ENCODE assay signal across 9 cellular contexts in the genomic region with DNA sequence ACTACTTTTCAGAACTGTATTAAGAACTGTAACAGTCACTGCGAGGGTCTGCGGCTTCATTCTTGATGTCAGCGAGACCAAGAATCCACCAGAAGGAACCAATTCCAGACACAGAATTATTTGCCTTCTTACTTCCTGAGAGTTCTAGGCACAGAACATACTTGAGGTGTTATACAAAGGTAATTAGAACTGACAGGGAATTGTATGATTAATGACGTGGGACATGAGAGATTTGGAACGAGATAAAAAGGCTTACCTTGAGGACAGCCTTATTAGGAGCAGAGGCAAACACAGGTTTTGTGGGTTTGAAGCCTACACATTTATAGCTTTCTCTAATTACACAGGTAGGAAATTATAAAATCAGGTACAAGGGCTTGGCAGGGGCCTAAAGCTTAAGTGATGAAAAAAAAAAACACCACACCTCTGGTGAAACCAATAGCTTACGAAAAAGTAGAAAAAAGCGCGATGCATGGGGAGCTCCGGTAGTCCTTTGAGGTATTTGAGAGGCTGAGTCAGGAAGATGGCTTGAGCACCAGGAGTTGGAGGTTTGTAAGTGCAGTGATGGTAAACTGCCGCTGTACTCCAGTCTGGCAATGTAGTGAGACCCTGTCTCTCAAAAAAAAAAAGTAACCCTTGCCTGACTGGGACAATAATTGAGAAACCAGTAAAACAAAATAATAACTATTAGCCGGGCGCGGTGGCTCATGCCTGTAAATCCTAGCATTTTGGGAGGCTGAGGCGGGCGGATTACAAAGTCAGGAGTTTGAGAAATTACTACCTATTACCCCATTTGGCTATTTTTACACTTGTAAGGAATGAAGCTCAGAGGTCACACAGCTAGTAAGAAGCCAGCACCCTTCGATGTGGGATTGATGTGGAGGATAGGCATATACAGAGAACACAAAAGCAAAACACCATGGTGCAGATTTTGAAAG. TPM values are rescaled to one million over a fixed set of nuclear protein-coding genes. Genes with fewer than 3 reads are reported as not detected.
DNase-seq lines count a peak whose midpoint lies in the region; ATAC-seq, FAIRE-seq and TF ChIP-seq lines count a peak whose summit lies in the region.
"Had no signal": no experiment of that assay in that cellular context is flagged by ENCODE, and none has a peak within 500 bp of the region (broad histone marks: within the 10 kb centered on the region; RNA-seq: fewer than 3 reads in every experiment).

No MANE protein-coding gene starts in this region.

- DNase-seq in adrenal gland (no peak), HepG2 (ENCODE audit: low spot score) (peak; percentile 46), tibial nerve (ENCODE audit: low spot score in 2 of 2) (no peak), GM12892 (ENCODE audit: insufficient read length) (no peak), ureter (ENCODE audit: low spot score) (no peak)

- 75 to 81% (median 79%) methylated on average over 16 of the region's 16 CpGs for WGBS in adrenal gland, 4 donors
- 17% methylated on average over 16 of the region's 16 CpGs for WGBS in HepG2 (ENCODE audit: low lambda C conversion rate)
- WGBS in tibial nerve, 2 donors = 69% methylated on average over 16 of the region's 16 CpGs

- H3K4me1 ChIP-seq in KMS-11 (ENCODE audit: low read depth, poor library complexity, severe bottlenecking) (no peaks in the 10 kb centered on the region), adrenal gland (replicated peaks in 1 of 2) (peaks cover 11 to 22% of the 10 kb centered on the region in 2 donors), HepG2 (ENCODE audit: insufficient read depth, low read length) (peaks cover 31% of the 10 kb centered on the region), tibial nerve (peaks cover 0 to 24% (median 17%) of the 10 kb centered on the region in 4 donors)

- H2AFZ ChIP-seq in KMS-11 (ENCODE audit: low read depth) (peak overlapping the region; percentile 49), HepG2 (ENCODE audit: low read length) (no peak overlapping the region)

- TF ChIP-seq RAD21 in HepG2 (CRISPR knock-in tag; IDR thresholded peaks at IDR 0.05) = no peak

- H3K27me3 ChIP-seq in KMS-11 (ENCODE audit: insufficient read depth, low read depth) (no peaks in the 10 kb centered on the region), adrenal gland (no peaks in the 10 kb centered on the region), HepG2 (ENCODE audit: control insufficient read depth in 1 of 2, insufficient read depth in 2 of 2, low read length in 2 of 2) (no peaks in the 10 kb centered on the region), tibial nerve (no peaks in the 10 kb centered on the region)

- CTCF ChIA-PET in HepG2 (lab: Yijun Ruan, JAX; ENCODE audit: low intra/inter-chr PET ratio, low total read pairs) = interaction anchor here (3.0 kb wide), 1 partner anchor 59 kb away, joined by 9 read pairs; no protein-coding TSS in a partner anchor

- ATAC-seq in HepG2 (peak; percentile 18; the same call in 2 of the 3 replicates), GM19023 (IDR thresholded peaks at IDR 0.05; ENCODE audit: unreplicated experiment) (no peak)

- TF ChIP-seq POLR2A in adrenal gland (IDR thresholded peaks at IDR 0.05) (no peak), HepG2 (IDR thresholded peaks at IDR 0.05; ENCODE audit: insufficient read depth in 1 of 2, low read depth in 2 of 2, low read length in 2 of 2) (0 out of 4 replicates have a peak, but pooled peaks of 1 of the 2 experiments have one; percentile 5), tibial nerve (IDR thresholded peaks at IDR 0.05) (no peak), GM12892 (IDR thresholded peaks at IDR 0.05; ENCODE audit: low read depth, low read length) (no peak)

- in situ Hi-C loops in HepG2 (cut with HindIII; ENCODE audit: extremely low pct_ligation_motif_present, low pct_unique_long_range_greater_than_20kb) = no loop called here

- H4K20me1 ChIP-seq in KMS-11 (ENCODE audit: insufficient read depth) (no peaks in the 10 kb centered on the region), HepG2 (ENCODE audit: insufficient read depth, low read length) (0 out of 2 replicates have a peak, but pooled peaks cover 3% of the 10 kb centered on the region)

- H3K4me3 ChIP-seq in KMS-11 (IDR thresholded peaks at IDR 0.05; ENCODE audit: insufficient read depth, low read depth, low read length) = no peak overlapping the region
- H3K4me3 ChIP-seq in adrenal gland = peak overlapping the region in 2 of 4 donors; percentile 57 to 67
- H3K4me3 ChIP-seq in HepG2 (replicated peaks in 1 of 3; ENCODE audit: insufficient read depth in 1 of 3, low read depth in 2 of 3, low read length in 3 of 3) = peak overlapping the region; percentile 63 to 76 (median 74)
- peak overlapping the region; percentile 45 to 73 (median 64) for H3K4me3 ChIP-seq in tibial nerve

- intact Hi-C loops in adrenal gland (cut with DNase I) (loop anchor here in 1 of 2 donors (10.0 kb wide), 1 partner anchor 63 kb away; no protein-coding TSS in a partner anchor), HepG2 (cut with micrococcal nuclease; ENCODE audit: unreplicated experiment) (loop anchor here (10.0 kb wide), 1 partner anchor 53 kb away; no protein-coding TSS in a partner anchor)

- no peaks in the 10 kb centered on the region for H3K9me3 ChIP-seq in adrenal gland (replicated peaks in 1 of 3)
- H3K9me3 ChIP-seq in HepG2 (ENCODE audit: low read length) = no peaks in the 10 kb centered on the region
- H3K9me3 ChIP-seq in tibial nerve = no peaks in the 10 kb centered on the region

- peak overlapping the region; percentile 88 for H3K27ac ChIP-seq in C4-2B
- no peak overlapping the region; the same call in 1 of the 2 replicates for H3K27ac ChIP-seq in KMS-11
- peak overlapping the region in 4 of 5 donors; percentile 88 to 95 (median 94) for H3K27ac ChIP-seq in adrenal gland
- peak overlapping the region; percentile 97 for H3K27ac ChIP-seq in HepG2 (ENCODE audit: extremely low read length, insufficient read depth, low read length)
- H3K27ac ChIP-seq in tibial nerve = peak overlapping the region; percentile 76 to 93 (median 86)

- no peak for TF ChIP-seq CTCF in C4-2B (conservative IDR thresholded peaks at IDR 0.05)
- TF ChIP-seq CTCF in KMS-11 (conservative IDR thresholded peaks at IDR 0.05; ENCODE audit: low read depth, low read length) = no peak
- TF ChIP-seq CTCF in adrenal gland (IDR thresholded peaks at IDR 0.05) = no peak
- TF ChIP-seq CTCF in HepG2 (CRISPR knock-in tag; IDR thresholded peaks at IDR 0.05) = no peak
- TF ChIP-seq CTCF in tibial nerve (IDR thresholded peaks at IDR 0.05) = no peak

- H3K9ac ChIP-seq in KMS-11 (peak overlapping the region; percentile 76; the same call in 1 of the 2 replicates), HepG2 (ENCODE audit: insufficient read depth, low read depth, low read length) (peak overlapping the region; percentile 92)

- FAIRE-seq in HepG2 (lab: Jason Lieb, UNC) (peak; percentile 51), GM12892 (lab: Jason Lieb, UNC) (no peak)

- no TSS peak for BruUV-seq in HepG2 (replicated peaks; lab: Mats Ljungman, UMichigan)

- H3K36me3 ChIP-seq in KMS-11 (ENCODE audit: insufficient read depth) = no peaks in the 10 kb centered on the region
- H3K36me3 ChIP-seq in adrenal gland (replicated peaks in 1 of 2) = no peaks in the 10 kb centered on the region
- peaks cover 0 to 2% of the 10 kb centered on the region in 2 experiments; a peak in 1 of 5 replicates for H3K36me3 ChIP-seq in HepG2 (replicated peaks in 1 of 2; ENCODE audit: control insufficient read depth in 1 of 2, insufficient read depth in 2 of 2, low read length in 2 of 2)
- H3K36me3 ChIP-seq in tibial nerve = no peaks in the 10 kb centered on the region

- POLR2A ChIA-PET in HepG2 (lab: Yijun Ruan, JAX) = interaction anchor here (0.6 to 6.4 kb wide), 22 partner anchors 10 to 510 kb away, joined by 3 to 108 read pairs (median 4); partner anchors contain the start of genes ACOT1, ACOT6, NUMB and PTGR2

- no peak for TF ChIP-seq EP300 in HepG2 (IDR thresholded peaks at IDR 0.05; ENCODE audit: low read depth in 2 of 2, low read length in 2 of 2)
- no peak for TF ChIP-seq EP300 in HepG2 (CRISPR knock-in tag; IDR thresholded peaks at IDR 0.05; ENCODE audit: borderline replicate concordance)
- no peak for TF ChIP-seq EP300 in tibial nerve (IDR thresholded peaks at IDR 0.05)

- no peaks in the 10 kb centered on the region for H3K79me2 ChIP-seq in KMS-11 (ENCODE audit: insufficient read depth, low read depth)
- H3K79me2 ChIP-seq in HepG2 (ENCODE audit: insufficient read depth, low read length) = peaks cover 27% of the 10 kb centered on the region

- H3K4me2 ChIP-seq in KMS-11 (peak overlapping the region; percentile 21; the same call in 1 of the 2 replicates), HepG2 (ENCODE audit: low read depth, low read length) (peak overlapping the region; percentile 86)

RNA-seq across cellular contexts. Expression of gene ACOT2, which starts 0.8 kb away (rescaled TPM):
- total RNA-seq in adrenal gland = 100 to 1,000 TPM in 2 of 8 donors, 10 to 100 TPM in 6; 48.5 to 310 (median 86.4) TPM
- polyA plus RNA-seq in adrenal gland = 10 to 100 TPM; 26.0 to 64.5 (median 45.5) TPM
- 110 and 124 TPM in 2 replicates for total RNA-seq in HepG2 (2016; rRNA removed; fragmentation: Illumina TruSeq; extraction: Trizol)
- 14.7 and 17.6 TPM in 2 replicates for total RNA-seq in HepG2 (2016; cell fraction: cytosol; rRNA removed; fragmentation: Illumina TruSeq; extraction: Trizol; ENCODE audit: low read depth)
- 109 and 116 TPM in 2 replicates for total RNA-seq in HepG2 (2016; cell fraction: insoluble cytoplasmic fraction; rRNA removed; fragmentation: Illumina TruSeq; extraction: Trizol)
- total RNA-seq in HepG2 (2016; cell fraction: membrane; rRNA removed; fragmentation: Illumina TruSeq; extraction: Trizol) = 22.3 and 24.6 TPM in 2 replicates
- 40.8 and 48.3 TPM in 2 replicates for total RNA-seq in HepG2 (2016; cell fraction: nucleus; rRNA removed; fragmentation: Illumina TruSeq; extraction: Trizol)
- polyA plus RNA-seq in HepG2 (2011; rRNA removed) = 60.0 and 71.6 TPM in 2 replicates
- polyA plus RNA-seq in HepG2 (2011; cell fraction: cytosol; rRNA removed) = 93.9 and 113 TPM in 2 replicates
- polyA plus RNA-seq in HepG2 (2011; cell fraction: nucleus; rRNA removed) = 64.7 and 68.1 TPM in 2 replicates
- 59.4 and 64.3 TPM in 2 replicates for polyA plus RNA-seq in HepG2 (2012)
- polyA plus RNA-seq in HepG2 (2016; cell fraction: cytosol; fragmentation: Illumina TruSeq; extraction: Trizol; ENCODE audit: low read depth) = 14.7 and 14.8 TPM in 2 replicates
- polyA plus RNA-seq in HepG2 (2016; cell fraction: insoluble cytoplasmic fraction; fragmentation: Illumina TruSeq; extraction: Trizol; ENCODE audit: low read depth) = 89.8 and 98.1 TPM in 2 replicates
- 16.3 and 17.4 TPM in 2 replicates for polyA plus RNA-seq in HepG2 (2016; cell fraction: membrane; fragmentation: Illumina TruSeq; extraction: Trizol; ENCODE audit: low read depth)
- polyA plus RNA-seq in HepG2 (2016; cell fraction: nucleus; fragmentation: Illumina TruSeq; extraction: Trizol; ENCODE audit: insufficient read depth, low read depth) = 58.3 and 63.3 TPM in 2 replicates
- polyA minus RNA-seq in HepG2 (2011; rRNA and poly(A)+ RNA removed; ENCODE audit: low replicate concordance) = 20.5 and 68.0 TPM in 2 replicates
- 34.6 and 41.1 TPM in 2 replicates for polyA minus RNA-seq in HepG2 (2011; cell fraction: cytosol; rRNA and poly(A)+ RNA removed)
- 26.5 and 28.0 TPM in 2 replicates for polyA minus RNA-seq in HepG2 (2011; cell fraction: nucleus; rRNA and poly(A)+ RNA removed)
- total RNA-seq in tibial nerve = 10 to 100 TPM; 25.9 to 95.0 (median 72.7) TPM
- polyA plus RNA-seq in GM12892 (2012; ENCODE audit: missing spikeins) = 20.4 TPM
- total RNA-seq in ureter = 23.7 TPM

RNA-seq across cellular contexts. Expression of gene HEATR4, which starts 9.5 kb away (rescaled TPM):
- total RNA-seq in adrenal gland = under 1 TPM in 6 of 8 donors, not detected in 2; under 0.01 to 0.80 (median 0.33) TPM
- 1 to 10 TPM in 1 of 3 donors, under 1 TPM in 2; 0.09 to 3.3 (median 0.81) TPM for polyA plus RNA-seq in adrenal gland
- 0.22 TPM in 1 of 2 replicates, not detected in the other for total RNA-seq in HepG2 (2016; rRNA removed; fragmentation: Illumina TruSeq; extraction: Trizol)
- 0.09 TPM in 1 of 2 replicates, not detected in the other for total RNA-seq in HepG2 (2016; cell fraction: cytosol; rRNA removed; fragmentation: Illumina TruSeq; extraction: Trizol; ENCODE audit: low read depth)
- 0.04 and 0.17 TPM in 2 replicates for total RNA-seq in HepG2 (2016; cell fraction: insoluble cytoplasmic fraction; rRNA removed; fragmentation: Illumina TruSeq; extraction: Trizol)
- 0.06 TPM in 1 of 2 replicates, not detected in the other for total RNA-seq in HepG2 (2016; cell fraction: membrane; rRNA removed; fragmentation: Illumina TruSeq; extraction: Trizol)
- total RNA-seq in HepG2 (2016; cell fraction: nucleus; rRNA removed; fragmentation: Illumina TruSeq; extraction: Trizol) = 0.40 TPM in 1 of 2 replicates, not detected in the other
- polyA plus RNA-seq in HepG2 (2011; rRNA removed) = 0.08 TPM in 1 of 2 replicates, not detected in the other
- 0.01 TPM in 2 replicates for polyA plus RNA-seq in HepG2 (2011; cell fraction: cytosol; rRNA removed)
- 0.14 and 0.17 TPM in 2 replicates for polyA plus RNA-seq in HepG2 (2011; cell fraction: nucleus; rRNA removed)
- 1.6 and 1.9 TPM in 2 replicates for polyA plus RNA-seq in HepG2 (2012)
- polyA plus RNA-seq in HepG2 (2016; cell fraction: cytosol; fragmentation: Illumina TruSeq; extraction: Trizol; ENCODE audit: low read depth) = not detected in 2 replicates
- not detected in 2 replicates for polyA plus RNA-seq in HepG2 (2016; cell fraction: insoluble cytoplasmic fraction; fragmentation: Illumina TruSeq; extraction: Trizol; ENCODE audit: low read depth)
- polyA plus RNA-seq in HepG2 (2016; cell fraction: membrane; fragmentation: Illumina TruSeq; extraction: Trizol; ENCODE audit: low read depth) = not detected in 2 replicates
- 0.25 TPM in 1 of 2 replicates, not detected in the other for polyA plus RNA-seq in HepG2 (2016; cell fraction: nucleus; fragmentation: Illumina TruSeq; extraction: Trizol; ENCODE audit: insufficient read depth, low read depth)
- polyA minus RNA-seq in HepG2 (2011; rRNA and poly(A)+ RNA removed; ENCODE audit: low replicate concordance) = 0.20 and 0.58 TPM in 2 replicates
- polyA minus RNA-seq in HepG2 (2011; cell fraction: cytosol; rRNA and poly(A)+ RNA removed) = not detected in 2 replicates
- 1.1 and 1.2 TPM in 2 replicates for polyA minus RNA-seq in HepG2 (2011; cell fraction: nucleus; rRNA and poly(A)+ RNA removed)
- total RNA-seq in tibial nerve = 1 to 10 TPM in 2 of 4 donors, under 1 TPM in 2; 0.21 to 2.9 (median 1.2) TPM
- polyA plus RNA-seq in GM12892 (2012; ENCODE audit: missing spikeins) = 0.15 TPM
- 0.21 TPM for total RNA-seq in ureter
- total RNA-seq: HT1080 had no signal

RNA-seq across cellular contexts. Expression of gene ACOT4, which starts 23.5 kb away (rescaled TPM):
- total RNA-seq in adrenal gland (1 to 10 TPM; 1.8 to 6.7 (median 2.6) TPM), HepG2 (2016; rRNA removed; fragmentation: Illumina TruSeq; extraction: Trizol) (0.04 TPM in 1 of 2 replicates, not detected in the other), tibial nerve (1 to 10 TPM in 2 of 4 donors, under 1 TPM in 2; 0.20 to 3.3 (median 1.6) TPM), ureter (4.7 TPM)
- polyA plus RNA-seq in adrenal gland (1 to 10 TPM in 2 of 3 donors, under 1 TPM in 1; 0.74 to 1.8 (median 1.3) TPM), HepG2 (2011; rRNA removed) (0.05 TPM in 1 of 2 replicates, not detected in the other)
- not detected in 2 replicates for total RNA-seq in HepG2 (2016; cell fraction: cytosol; rRNA removed; fragmentation: Illumina TruSeq; extraction: Trizol; ENCODE audit: low read depth)
- total RNA-seq in HepG2 (2016; cell fraction: insoluble cytoplasmic fraction; rRNA removed; fragmentation: Illumina TruSeq; extraction: Trizol) = 0.04 TPM in 1 of 2 replicates, not detected in the other
- not detected in 2 replicates for total RNA-seq in HepG2 (2016; cell fraction: membrane; rRNA removed; fragmentation: Illumina TruSeq; extraction: Trizol)
- total RNA-seq in HepG2 (2016; cell fraction: nucleus; rRNA removed; fragmentation: Illumina TruSeq; extraction: Trizol) = not detected in 2 replicates
- 0.03 and 0.05 TPM in 2 replicates for polyA plus RNA-seq in HepG2 (2011; cell fraction: cytosol; rRNA removed)
- 0.16 TPM in 1 of 2 replicates, not detected in the other for polyA plus RNA-seq in HepG2 (2011; cell fraction: nucleus; rRNA removed)
- polyA plus RNA-seq in HepG2 (2012) = 0.07 and 0.08 TPM in 2 replicates
- polyA plus RNA-seq in HepG2 (2016; cell fraction: cytosol; fragmentation: Illumina TruSeq; extraction: Trizol; ENCODE audit: low read depth) = not detected in 2 replicates
- not detected in 2 replicates for polyA plus RNA-seq in HepG2 (2016; cell fraction: insoluble cytoplasmic fraction; fragmentation: Illumina TruSeq; extraction: Trizol; ENCODE audit: low read depth)
- 0.07 TPM in 1 of 2 replicates, not detected in the other for polyA plus RNA-seq in HepG2 (2016; cell fraction: membrane; fragmentation: Illumina TruSeq; extraction: Trizol; ENCODE audit: low read depth)
- not detected in 2 replicates for polyA plus RNA-seq in HepG2 (2016; cell fraction: nucleus; fragmentation: Illumina TruSeq; extraction: Trizol; ENCODE audit: insufficient read depth, low read depth)
- 0.26 TPM in 1 of 2 replicates, not detected in the other for polyA minus RNA-seq in HepG2 (2011; rRNA and poly(A)+ RNA removed; ENCODE audit: low replicate concordance)
- not detected in 2 replicates for polyA minus RNA-seq in HepG2 (2011; cell fraction: cytosol; rRNA and poly(A)+ RNA removed)
- polyA minus RNA-seq in HepG2 (2011; cell fraction: nucleus; rRNA and poly(A)+ RNA removed) = not detected in 2 replicates
- 2.8 TPM for polyA plus RNA-seq in GM12892 (2012; ENCODE audit: missing spikeins)
- total RNA-seq: HT1080 had no signal

RNA-seq across cellular contexts. Expression of gene ACOT1, which starts 31.3 kb away (rescaled TPM):
- total RNA-seq in adrenal gland = 10 to 100 TPM in 7 of 8 donors, 1 to 10 TPM in 1; 8.7 to 31.4 (median 17.4) TPM
- polyA plus RNA-seq in adrenal gland = 10 to 100 TPM in 2 of 3 donors, 1 to 10 TPM in 1; 3.5 to 11.1 (median 10.4) TPM
- 38.2 and 40.4 TPM in 2 replicates for total RNA-seq in HepG2 (2016; rRNA removed; fragmentation: Illumina TruSeq; extraction: Trizol)
- total RNA-seq in HepG2 (2016; cell fraction: cytosol; rRNA removed; fragmentation: Illumina TruSeq; extraction: Trizol; ENCODE audit: low read depth) = 4.1 and 5.2 TPM in 2 replicates
- 36.2 and 38.3 TPM in 2 replicates for total RNA-seq in HepG2 (2016; cell fraction: insoluble cytoplasmic fraction; rRNA removed; fragmentation: Illumina TruSeq; extraction: Trizol)
- 7.6 and 9.3 TPM in 2 replicates for total RNA-seq in HepG2 (2016; cell fraction: membrane; rRNA removed; fragmentation: Illumina TruSeq; extraction: Trizol)
- total RNA-seq in HepG2 (2016; cell fraction: nucleus; rRNA removed; fragmentation: Illumina TruSeq; extraction: Trizol) = 21.0 and 22.0 TPM in 2 replicates
- polyA plus RNA-seq in HepG2 (2011; rRNA removed) = 24.3 and 31.6 TPM in 2 replicates
- 33.0 and 37.5 TPM in 2 replicates for polyA plus RNA-seq in HepG2 (2011; cell fraction: cytosol; rRNA removed)
- polyA plus RNA-seq in HepG2 (2011; cell fraction: nucleus; rRNA removed) = 18.0 and 23.9 TPM in 2 replicates
- polyA plus RNA-seq in HepG2 (2012) = 14.1 and 23.5 TPM in 2 replicates
- 3.5 and 4.3 TPM in 2 replicates for polyA plus RNA-seq in HepG2 (2016; cell fraction: cytosol; fragmentation: Illumina TruSeq; extraction: Trizol; ENCODE audit: low read depth)
- polyA plus RNA-seq in HepG2 (2016; cell fraction: insoluble cytoplasmic fraction; fragmentation: Illumina TruSeq; extraction: Trizol; ENCODE audit: low read depth) = 37.7 and 41.3 TPM in 2 replicates
- polyA plus RNA-seq in HepG2 (2016; cell fraction: membrane; fragmentation: Illumina TruSeq; extraction: Trizol; ENCODE audit: low read depth) = 5.2 and 5.5 TPM in 2 replicates
- 23.5 and 24.3 TPM in 2 replicates for polyA plus RNA-seq in HepG2 (2016; cell fraction: nucleus; fragmentation: Illumina TruSeq; extraction: Trizol; ENCODE audit: insufficient read depth, low read depth)
- polyA minus RNA-seq in HepG2 (2011; rRNA and poly(A)+ RNA removed; ENCODE audit: low replicate concordance) = 4.5 and 25.4 TPM in 2 replicates
- polyA minus RNA-seq in HepG2 (2011; cell fraction: cytosol; rRNA and poly(A)+ RNA removed) = 12.0 and 13.8 TPM in 2 replicates
- 9.9 and 15.3 TPM in 2 replicates for polyA minus RNA-seq in HepG2 (2011; cell fraction: nucleus; rRNA and poly(A)+ RNA removed)
- total RNA-seq in tibial nerve = 10 to 100 TPM in 1 of 4 donors, 1 to 10 TPM in 3; 5.7 to 28.2 (median 8.5) TPM
- 2.9 TPM for polyA plus RNA-seq in GM12892 (2012; ENCODE audit: missing spikeins)
- total RNA-seq in ureter = 8.6 TPM
- total RNA-seq: HT1080 had no signal

RNA-seq across cellular contexts. Expression of gene ACOT6, which starts 44.1 kb away (rescaled TPM):
- total RNA-seq in adrenal gland (not detected), HepG2 (2016; rRNA removed; fragmentation: Illumina TruSeq; extraction: Trizol) (0.27 TPM in 1 of 2 replicates, not detected in the other), tibial nerve (under 1 TPM in 1 of 4 donors, not detected in 3; 0.39 TPM), ureter (not detected)
- polyA plus RNA-seq in adrenal gland (under 1 TPM in 1 of 3 donors, not detected in 2; 0.17 TPM), HepG2 (2011; rRNA removed) (0.15 and 0.24 TPM in 2 replicates)
- 0.20 TPM in 1 of 2 replicates, not detected in the other for total RNA-seq in HepG2 (2016; cell fraction: cytosol; rRNA removed; fragmentation: Illumina TruSeq; extraction: Trizol; ENCODE audit: low read depth)
- 0.19 TPM in 2 replicates for total RNA-seq in HepG2 (2016; cell fraction: insoluble cytoplasmic fraction; rRNA removed; fragmentation: Illumina TruSeq; extraction: Trizol)
- total RNA-seq in HepG2 (2016; cell fraction: membrane; rRNA removed; fragmentation: Illumina TruSeq; extraction: Trizol) = 0.21 and 0.31 TPM in 2 replicates
- not detected in 2 replicates for total RNA-seq in HepG2 (2016; cell fraction: nucleus; rRNA removed; fragmentation: Illumina TruSeq; extraction: Trizol)
- 0.05 and 0.21 TPM in 2 replicates for polyA plus RNA-seq in HepG2 (2011; cell fraction: cytosol; rRNA removed)
- polyA plus RNA-seq in HepG2 (2011; cell fraction: nucleus; rRNA removed) = not detected in 2 replicates
- polyA plus RNA-seq in HepG2 (2012) = not detected in 2 replicates
- polyA plus RNA-seq in HepG2 (2016; cell fraction: cytosol; fragmentation: Illumina TruSeq; extraction: Trizol; ENCODE audit: low read depth) = 0.10 TPM in 1 of 2 replicates, not detected in the other
- not detected in 2 replicates for polyA plus RNA-seq in HepG2 (2016; cell fraction: insoluble cytoplasmic fraction; fragmentation: Illumina TruSeq; extraction: Trizol; ENCODE audit: low read depth)
- 0.32 and 0.34 TPM in 2 replicates for polyA plus RNA-seq in HepG2 (2016; cell fraction: membrane; fragmentation: Illumina TruSeq; extraction: Trizol; ENCODE audit: low read depth)
- polyA plus RNA-seq in HepG2 (2016; cell fraction: nucleus; fragmentation: Illumina TruSeq; extraction: Trizol; ENCODE audit: insufficient read depth, low read depth) = not detected in 2 replicates
- 0.12 and 0.28 TPM in 2 replicates for polyA minus RNA-seq in HepG2 (2011; rRNA and poly(A)+ RNA removed; ENCODE audit: low replicate concordance)
- 0.70 TPM in 1 of 2 replicates, not detected in the other for polyA minus RNA-seq in HepG2 (2011; cell fraction: cytosol; rRNA and poly(A)+ RNA removed)
- 0.50 TPM in 1 of 2 replicates, not detected in the other for polyA minus RNA-seq in HepG2 (2011; cell fraction: nucleus; rRNA and poly(A)+ RNA removed)
- not detected for polyA plus RNA-seq in GM12892 (2012; ENCODE audit: missing spikeins)
- total RNA-seq: HT1080 had no signal
